8 cellular contexts compared by ENCODE assay signal in genomic region chr2:230712443-230713330, GRCh38. TPM values are rescaled to one million over a fixed set of nuclear protein-coding genes. Genes with fewer than 3 reads are reported as not detected.
DNase-seq lines count a peak whose midpoint lies in the region; ATAC-seq and TF ChIP-seq lines count a peak whose summit lies in the region.

Gene CAB39 (plus strand): TSS chr2:230712842. CDS start chr2:230760002, 47,160 bp downstream.

- dilution Hi-C loops in mammary epithelial cell (cut with HindIII; ENCODE audit: low sequenced_read_pairs) = loop anchor here (5.0 kb wide), 1 partner anchor 80 kb away; no protein-coding TSS in a partner anchor

- under 1% methylated on average over 20 of the region's 110 CpGs for WGBS in mammary epithelial cell (ENCODE audit: low coverage, missing lambda C conversion rate)

- no peaks in the 10 kb centered on the region for H3K27me3 ChIP-seq in WERI-Rb-1 (ENCODE audit: insufficient read depth, low read depth, severe bottlenecking)
- H3K27me3 ChIP-seq in mammary epithelial cell (ENCODE audit: insufficient read depth, low read length) = no peaks in the 10 kb centered on the region

- DNase-seq in ACHN (peak; percentile 93), NCI-H2196 treated with DMSO at 0.1 percent for 48 hours (lab: John Stamatoyannopoulos, UW; ENCODE audit: unreplicated experiment) (peak; percentile 77), WERI-Rb-1 (peak; percentile 83), mammary epithelial cell (peak; percentile 84), iPS-NIHi7 (ENCODE audit: extremely low spot score) (peak; percentile 94), smooth muscle cell of the brain vasculature (ENCODE audit: low read depth, low spot score) (peak; percentile 64)

- H3K79me2 ChIP-seq in mammary epithelial cell (ENCODE audit: insufficient read depth, low read length) = peaks cover 54% of the 10 kb centered on the region

- intact Hi-C loops in mammary epithelial cell (cut with micrococcal nuclease) = loop anchor here (1.0 to 10.0 kb wide), 3 partner anchors 21 to 708 kb away; no protein-coding TSS in a partner anchor

- peak within 1 kb of the TSS; percentile 94 for H3K4me3 ChIP-seq in WERI-Rb-1 (ENCODE audit: low read depth, low read length)
- H3K4me3 ChIP-seq in mammary epithelial cell (replicated peaks in 1 of 3; ENCODE audit: insufficient read depth in 1 of 3, low read depth in 2 of 3, low read length in 3 of 3) = peak within 1 kb of the TSS; percentile 70 to 86 (median 84)

- H3K27ac ChIP-seq in WERI-Rb-1 (peak within 1 kb of the TSS; percentile 73), mammary epithelial cell (ENCODE audit: insufficient read depth, low read depth, low read length) (peak within 1 kb of the TSS; percentile 79)

- in situ Hi-C loops in ACHN (cut with HindIII; ENCODE audit: low pct_ligation_motif_present, low pct_unique_long_range_greater_than_20kb, low sequenced_read_pairs) (no loop called here), mammary epithelial cell (cut with MboI; ENCODE audit: low sequenced_read_pairs in 2 of 2) (no loop called here)

- ATAC-seq in GM18868 (IDR thresholded peaks at IDR 0.05; ENCODE audit: unreplicated experiment) (peak; percentile 82), HG03108 (IDR thresholded peaks at IDR 0.05; ENCODE audit: unreplicated experiment) (peak; percentile 80)

- H3K36me3 ChIP-seq in WERI-Rb-1 (peaks cover 6% of the 10 kb centered on the region; the same call in 1 of the 2 replicates), mammary epithelial cell (ENCODE audit: insufficient read depth, low read length) (no peaks in the 10 kb centered on the region)

- peak within 1 kb of the TSS; percentile 93 for H3K9ac ChIP-seq in mammary epithelial cell (ENCODE audit: insufficient read depth, low read length)

- BruUV-seq in mammary epithelial cell (replicated peaks; lab: Mats Ljungman, UMichigan) = no TSS peak

- peak within 1 kb of the TSS; percentile 99 for H3K4me2 ChIP-seq in mammary epithelial cell (ENCODE audit: insufficient read depth, low read depth, low read length)

- no peaks in the 10 kb centered on the region for H3K9me3 ChIP-seq in WERI-Rb-1 (ENCODE audit: severe bottlenecking)
- H3K9me3 ChIP-seq in mammary epithelial cell (replicated peaks; ENCODE audit: insufficient read depth, low read length) = no peaks in the 10 kb centered on the region

- CTCF ChIA-PET in mammary epithelial cell (lab: Charles Lee; ENCODE audit: low non-redundant PET) = no interaction called here

- peaks cover 8% of the 10 kb centered on the region for H4K20me1 ChIP-seq in mammary epithelial cell (ENCODE audit: insufficient read depth, low read length)

- peak within 1 kb of the TSS; percentile 99 for H2AFZ ChIP-seq in mammary epithelial cell (ENCODE audit: low read depth, low read length)

- peak; percentile 85 for TF ChIP-seq CTCF in WERI-Rb-1 (IDR thresholded peaks at IDR 0.05; ENCODE audit: low read depth, low read length)
- peak; percentile 55 for TF ChIP-seq CTCF in mammary epithelial cell (conservative IDR thresholded peaks at IDR 0.05 in 1 of 2, IDR thresholded peaks at IDR 0.05 in 1 of 2; ENCODE audit: extremely low read depth in 1 of 2, insufficient read depth in 1 of 2, low read depth in 1 of 2, low read length in 2 of 2)

- H3K4me1 ChIP-seq in mammary epithelial cell (ENCODE audit: insufficient read depth, low read length) = peaks cover 20% of the 10 kb centered on the region

RNA-seq across cellular contexts. Expression of gene CAB39, which starts in this region (rescaled TPM):
- 100 to 1,000 TPM in 1 of 2 donors, 10 to 100 TPM in 1; 68.3 to 115 TPM for total RNA-seq in mammary epithelial cell
- polyA plus RNA-seq in mammary epithelial cell = 55.2 TPM
- 149 TPM for polyA minus RNA-seq in mammary epithelial cell

Comparison
In these comparisons a context has a peak if more than half of its experiments do, and no peak if none do; other contexts are left out.
1. Peak in every context shown above with its lines: DNase-seq, ATAC-seq, H3K4me3 ChIP-seq and H3K27ac ChIP-seq.